In genomic region chr1:173744651-173745050, GRCh38 we compare ENCODE assay signal across 22 cellular contexts.
"Had no signal": no experiment of that assay in that cellular context is flagged by ENCODE, and none has a peak within 500 bp of the region (broad histone marks: within the 10 kb centered on the region; RNA-seq: fewer than 3 reads in every experiment).

No MANE protein-coding gene starts in this region.

- DNase-seq: colonic mucosa; cortex of kidney; effector CD8-positive, alpha-beta T cell; effector memory CD8-positive, alpha-beta T cell; endodermal cell; foreskin keratinocyte; gastrocnemius medialis; glutamatergic neuron; head of caudate nucleus; heart right ventricle; hippocampal formation; left cardiac atrium; left lung; left ventricle myocardium superior; lower lobe of right lung; mesenchymal stem cell; mucosa of descending colon; naive B cell had no signal

- FAIRE-seq: endothelial cell of umbilical vein, islet of Langerhans, keratinocyte had no signal

- H3K27ac ChIP-seq: colonic mucosa, esophagus muscularis mucosa, foreskin keratinocyte, gastrocnemius medialis, heart right ventricle, left lung, lower lobe of right lung had no signal
